In the genomic region with DNA sequence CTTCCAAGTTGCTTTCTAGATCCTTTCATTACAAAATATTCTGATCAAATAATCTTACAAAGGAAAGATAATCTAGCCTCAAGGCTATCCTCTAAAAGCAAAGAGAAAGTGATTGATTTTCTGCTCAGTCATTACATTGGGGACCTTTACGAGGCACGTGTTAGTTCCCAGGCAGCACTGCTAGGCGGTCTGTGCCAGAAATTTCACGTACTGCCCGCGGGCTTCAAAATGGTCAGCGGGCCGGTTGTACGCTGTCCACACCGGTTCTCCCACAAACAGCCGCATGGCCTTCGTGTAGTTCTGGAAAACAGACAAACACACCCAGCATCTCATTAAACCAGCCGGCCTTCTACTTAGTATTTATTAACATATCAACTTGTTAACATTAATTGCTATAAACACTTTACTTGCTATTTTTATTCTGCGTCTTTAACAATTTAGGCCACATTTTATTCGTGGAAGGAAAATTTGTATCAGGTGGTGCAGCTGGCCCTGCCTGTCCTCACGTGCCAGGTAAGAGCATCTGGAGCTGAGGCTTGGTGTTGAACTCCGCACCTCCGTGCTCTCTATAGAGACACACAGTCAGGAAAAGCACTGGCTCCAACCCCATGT, we compare ENCODE assay signal across 1 cellular context.
TF ChIP-seq lines count a peak whose summit lies in the region.

No MANE protein-coding gene starts in this region.

TF ChIP-seq in GM23338, 12 proteins besides CTCF, POLR2A, EP300 and RAD21 (continued from another document):
- TF ChIP-seq, protein P1, sequence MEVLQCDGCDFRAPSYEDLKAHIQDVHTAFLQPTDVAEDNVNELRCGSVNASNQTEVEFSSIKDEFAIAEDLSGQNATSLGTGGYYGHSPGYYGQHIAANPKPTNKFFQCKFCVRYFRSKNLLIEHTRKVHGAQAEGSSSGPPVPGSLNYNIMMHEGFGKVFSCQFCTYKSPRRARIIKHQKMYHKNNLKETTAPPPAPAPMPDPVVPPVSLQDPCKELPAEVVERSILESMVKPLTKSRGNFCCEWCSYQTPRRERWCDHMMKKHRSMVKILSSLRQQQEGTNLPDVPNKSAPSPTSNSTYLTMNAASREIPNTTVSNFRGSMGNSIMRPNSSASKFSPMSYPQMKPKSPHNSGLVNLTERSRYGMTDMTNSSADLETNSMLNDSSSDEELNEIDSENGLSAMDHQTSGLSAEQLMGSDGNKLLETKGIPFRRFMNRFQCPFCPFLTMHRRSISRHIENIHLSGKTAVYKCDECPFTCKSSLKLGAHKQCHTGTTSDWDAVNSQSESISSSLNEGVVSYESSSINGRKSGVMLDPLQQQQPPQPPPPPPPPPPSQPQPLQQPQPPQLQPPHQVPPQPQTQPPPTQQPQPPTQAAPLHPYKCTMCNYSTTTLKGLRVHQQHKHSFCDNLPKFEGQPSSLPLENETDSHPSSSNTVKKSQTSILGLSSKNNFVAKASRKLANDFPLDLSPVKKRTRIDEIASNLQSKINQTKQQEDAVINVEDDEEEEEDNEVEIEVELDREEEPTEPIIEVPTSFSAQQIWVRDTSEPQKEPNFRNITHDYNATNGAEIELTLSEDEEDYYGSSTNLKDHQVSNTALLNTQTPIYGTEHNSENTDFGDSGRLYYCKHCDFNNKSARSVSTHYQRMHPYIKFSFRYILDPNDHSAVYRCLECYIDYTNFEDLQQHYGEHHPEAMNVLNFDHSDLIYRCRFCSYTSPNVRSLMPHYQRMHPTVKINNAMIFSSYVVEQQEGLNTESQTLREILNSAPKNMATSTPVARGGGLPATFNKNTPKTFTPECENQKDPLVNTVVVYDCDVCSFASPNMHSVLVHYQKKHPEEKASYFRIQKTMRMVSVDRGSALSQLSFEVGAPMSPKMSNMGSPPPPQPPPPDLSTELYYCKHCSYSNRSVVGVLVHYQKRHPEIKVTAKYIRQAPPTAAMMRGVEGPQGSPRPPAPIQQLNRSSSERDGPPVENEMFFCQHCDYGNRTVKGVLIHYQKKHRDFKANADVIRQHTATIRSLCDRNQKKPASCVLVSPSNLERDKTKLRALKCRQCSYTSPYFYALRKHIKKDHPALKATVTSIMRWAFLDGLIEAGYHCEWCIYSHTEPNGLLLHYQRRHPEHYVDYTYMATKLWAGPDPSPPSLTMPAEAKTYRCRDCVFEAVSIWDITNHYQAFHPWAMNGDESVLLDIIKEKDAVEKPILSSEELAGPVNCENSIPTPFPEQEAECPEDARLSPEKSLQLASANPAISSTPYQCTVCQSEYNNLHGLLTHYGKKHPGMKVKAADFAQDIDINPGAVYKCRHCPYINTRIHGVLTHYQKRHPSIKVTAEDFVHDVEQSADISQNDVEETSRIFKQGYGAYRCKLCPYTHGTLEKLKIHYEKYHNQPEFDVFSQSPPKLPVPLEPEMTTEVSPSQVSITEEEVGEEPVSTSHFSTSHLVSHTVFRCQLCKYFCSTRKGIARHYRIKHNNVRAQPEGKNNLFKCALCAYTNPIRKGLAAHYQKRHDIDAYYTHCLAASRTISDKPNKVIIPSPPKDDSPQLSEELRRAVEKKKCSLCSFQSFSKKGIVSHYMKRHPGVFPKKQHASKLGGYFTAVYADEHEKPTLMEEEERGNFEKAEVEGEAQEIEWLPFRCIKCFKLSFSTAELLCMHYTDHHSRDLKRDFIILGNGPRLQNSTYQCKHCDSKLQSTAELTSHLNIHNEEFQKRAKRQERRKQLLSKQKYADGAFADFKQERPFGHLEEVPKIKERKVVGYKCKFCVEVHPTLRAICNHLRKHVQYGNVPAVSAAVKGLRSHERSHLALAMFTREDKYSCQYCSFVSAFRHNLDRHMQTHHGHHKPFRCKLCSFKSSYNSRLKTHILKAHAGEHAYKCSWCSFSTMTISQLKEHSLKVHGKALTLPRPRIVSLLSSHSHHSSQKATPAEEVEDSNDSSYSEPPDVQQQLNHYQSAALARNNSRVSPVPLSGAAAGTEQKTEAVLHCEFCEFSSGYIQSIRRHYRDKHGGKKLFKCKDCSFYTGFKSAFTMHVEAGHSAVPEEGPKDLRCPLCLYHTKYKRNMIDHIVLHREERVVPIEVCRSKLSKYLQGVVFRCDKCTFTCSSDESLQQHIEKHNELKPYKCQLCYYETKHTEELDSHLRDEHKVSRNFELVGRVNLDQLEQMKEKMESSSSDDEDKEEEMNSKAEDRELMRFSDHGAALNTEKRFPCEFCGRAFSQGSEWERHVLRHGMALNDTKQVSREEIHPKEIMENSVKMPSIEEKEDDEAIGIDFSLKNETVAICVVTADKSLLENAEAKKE (CRISPR knock-in tag; IDR thresholded peaks at IDR 0.05): no peak
- no peak for TF ChIP-seq ZNF114 (CRISPR knock-in tag; IDR thresholded peaks at IDR 0.05)
- TF ChIP-seq CREB1 (CRISPR knock-in tag; IDR thresholded peaks at IDR 0.05; ENCODE audit: low read depth): no peak
